11 cellular contexts compared by ENCODE assay signal in the genomic region with DNA sequence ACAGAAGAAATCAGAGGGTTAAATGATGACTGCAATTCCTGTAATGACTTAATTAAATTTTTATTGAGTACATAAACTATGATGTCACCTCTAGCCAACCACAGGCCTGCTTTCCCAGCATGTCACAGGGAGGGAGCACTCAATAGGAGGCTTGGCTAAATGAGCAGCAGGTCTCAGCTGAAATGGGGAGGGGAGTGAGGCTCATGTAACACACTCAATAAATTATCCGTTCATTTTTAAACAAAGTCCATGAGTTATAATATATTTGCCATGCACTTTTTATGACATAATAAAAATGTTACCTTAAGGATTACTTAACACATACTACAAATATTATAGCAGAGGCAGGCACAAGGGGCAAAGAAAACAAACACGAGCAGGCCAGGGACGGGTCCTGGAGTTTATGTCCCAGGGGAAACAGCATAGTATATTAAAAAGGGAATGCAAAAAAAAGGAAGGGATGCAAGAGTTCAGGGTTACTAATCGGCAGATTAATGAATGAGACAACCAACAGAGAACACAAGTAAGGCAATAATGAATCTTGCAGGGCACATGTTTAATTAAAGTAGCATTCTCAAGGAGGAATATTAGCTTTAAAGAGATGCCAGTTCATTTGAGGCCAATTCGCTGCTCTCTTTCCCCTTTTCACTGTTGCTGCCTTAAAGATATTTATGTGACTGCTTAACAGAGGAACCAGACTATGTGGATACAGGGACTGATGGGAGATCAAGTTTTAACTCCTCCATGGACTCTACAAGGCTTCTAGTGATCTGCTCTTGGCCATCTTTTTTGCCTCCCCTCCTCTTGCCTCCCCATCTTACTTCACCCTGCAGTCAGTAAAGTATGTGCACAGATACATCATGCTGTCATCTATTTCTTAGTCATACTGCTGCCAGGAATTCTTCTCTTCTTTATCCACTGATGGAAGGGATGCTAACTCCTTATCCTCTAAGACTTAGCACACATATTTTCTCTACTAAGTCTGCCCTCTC. TPM values are rescaled to one million over a fixed set of nuclear protein-coding genes. Genes with fewer than 3 reads are reported as not detected.
DNase-seq lines count a peak whose midpoint lies in the region; ATAC-seq, FAIRE-seq and TF ChIP-seq lines count a peak whose summit lies in the region.
"Had no signal": no experiment of that assay in that cellular context is flagged by ENCODE, and none has a peak within 500 bp of the region (broad histone marks: within the 10 kb centered on the region; RNA-seq: fewer than 3 reads in every experiment).

No MANE protein-coding gene starts in this region.

- no peak for ATAC-seq in GM18858 (IDR thresholded peaks at IDR 0.05; ENCODE audit: unreplicated experiment)
- ATAC-seq in HG03159 (IDR thresholded peaks at IDR 0.05; ENCODE audit: unreplicated experiment), result no peak
- ATAC-seq: natural killer cell treated with Interleukin-12 subunit alpha and Interleukin-12 subunit beta and Interleukin-15 and Interleukin-18, amount 100 ng/mL, for 72 hours had no signal

- DNase-seq in activated naive CD8-positive, alpha-beta T cell treated with anti-CD3 and anti-CD28 coated beads for 36 hours, result no peak
- DNase-seq in kidney, result no peak
- DNase-seq in thyroid gland, result no peak
- DNase-seq in activated CD4-positive, CD25-positive, alpha-beta regulatory T cell treated with anti-CD3 and anti-CD28 coated beads, Interleukin-2, amount 50 U/mL, for 72 hours, result no peak
- DNase-seq: SIG-M5 had no signal

- peaks cover 0 to 4% of the 10 kb centered on the region in 2 donors for H3K36me3 ChIP-seq in kidney (ENCODE audit: control insufficient read depth in 1 of 2, insufficient read depth in 2 of 2, low read length in 2 of 2)
- no peaks in the 10 kb centered on the region for H3K36me3 ChIP-seq in thyroid gland

- no peak overlapping the region for H3K4me3 ChIP-seq in kidney (ENCODE audit: low read length in 2 of 2)
- H3K4me3 ChIP-seq in thyroid gland (replicated peaks in 1 of 3), result no peak overlapping the region
- H3K4me3 ChIP-seq: BLaER1 had no signal

- H3K27ac ChIP-seq in VCaP (peak overlapping the region; percentile 50; the same call in 1 of the 2 replicates), kidney (ENCODE audit: low read depth in 2 of 2, low read length in 2 of 2) (peak overlapping the region; percentile 10 to 71), thyroid gland (peak overlapping the region in 1 of 3 donors; percentile 95)
- H3K27ac ChIP-seq: BLaER1 had no signal

- no peaks in the 10 kb centered on the region for H3K27me3 ChIP-seq in thyroid gland
- H3K27me3 ChIP-seq: BLaER1 had no signal

- FAIRE-seq in kidney (lab: Jason Lieb, UNC), result no peak

- H3K4me1 ChIP-seq in kidney (ENCODE audit: control insufficient read depth in 1 of 2, insufficient read depth in 1 of 2, low read depth in 1 of 2, low read length in 2 of 2) (peaks cover 7 to 20% of the 10 kb centered on the region in 2 donors), thyroid gland (peaks cover 34 to 40% of the 10 kb centered on the region in 2 donors)
- H3K4me1 ChIP-seq: BLaER1 had no signal

- H3K27ac Mint-ChIP-seq in activated naive CD8-positive, alpha-beta T cell, result peak overlapping the region; percentile 24
- no peak overlapping the region for H3K27ac Mint-ChIP-seq in activated naive CD8-positive, alpha-beta T cell treated with anti-CD3 and anti-CD28 coated beads for 36 hours
- H3K27ac Mint-ChIP-seq: natural killer cell treated with Interleukin-12 subunit alpha and Interleukin-12 subunit beta and Interleukin-15 and Interleukin-18, amount 100 ng/mL, for 72 hours had no signal

- TF ChIP-seq CTCF in VCaP (conservative IDR thresholded peaks at IDR 0.05), result no peak
- TF ChIP-seq CTCF in kidney (IDR thresholded peaks at IDR 0.05; ENCODE audit: borderline replicate concordance, extremely low read depth, insufficient read depth), result no peak
- no peak for TF ChIP-seq CTCF in thyroid gland (IDR thresholded peaks at IDR 0.05)

- H3K9me3 Mint-ChIP-seq in activated naive CD8-positive, alpha-beta T cell (ENCODE audit: low read depth), result no peaks in the 10 kb centered on the region
- no peaks in the 10 kb centered on the region for H3K9me3 Mint-ChIP-seq in activated naive CD8-positive, alpha-beta T cell treated with anti-CD3 and anti-CD28 coated beads for 36 hours
- H3K9me3 Mint-ChIP-seq: natural killer cell treated with Interleukin-12 subunit alpha and Interleukin-12 subunit beta and Interleukin-15 and Interleukin-18, amount 100 ng/mL, for 72 hours had no signal

- no peaks in the 10 kb centered on the region for H3K27me3 Mint-ChIP-seq in activated naive CD8-positive, alpha-beta T cell
- no peaks in the 10 kb centered on the region for H3K27me3 Mint-ChIP-seq in activated naive CD8-positive, alpha-beta T cell treated with anti-CD3 and anti-CD28 coated beads for 36 hours
- H3K27me3 Mint-ChIP-seq: natural killer cell treated with Interleukin-12 subunit alpha and Interleukin-12 subunit beta and Interleukin-15 and Interleukin-18, amount 100 ng/mL, for 72 hours had no signal

- H3K9ac ChIP-seq in kidney (ENCODE audit: low read length in 2 of 2), result no peak overlapping the region
- H3K9ac ChIP-seq: BLaER1 had no signal

- H3K4me3 Mint-ChIP-seq in activated naive CD8-positive, alpha-beta T cell, result no peak overlapping the region
- H3K4me3 Mint-ChIP-seq in activated naive CD8-positive, alpha-beta T cell treated with anti-CD3 and anti-CD28 coated beads for 36 hours, result no peak overlapping the region
- H3K4me3 Mint-ChIP-seq: natural killer cell treated with Interleukin-12 subunit alpha and Interleukin-12 subunit beta and Interleukin-15 and Interleukin-18, amount 100 ng/mL, for 72 hours had no signal

- no peak for TF ChIP-seq POLR2A in thyroid gland (IDR thresholded peaks at IDR 0.05)

- H3K36me3 Mint-ChIP-seq in activated naive CD8-positive, alpha-beta T cell, result no peaks in the 10 kb centered on the region
- peaks cover 4% of the 10 kb centered on the region for H3K36me3 Mint-ChIP-seq in activated naive CD8-positive, alpha-beta T cell treated with anti-CD3 and anti-CD28 coated beads for 36 hours
- H3K36me3 Mint-ChIP-seq: natural killer cell treated with Interleukin-12 subunit alpha and Interleukin-12 subunit beta and Interleukin-15 and Interleukin-18, amount 100 ng/mL, for 72 hours had no signal

- H3K4me1 Mint-ChIP-seq in activated naive CD8-positive, alpha-beta T cell (ENCODE audit: low read depth), result peaks cover 16% of the 10 kb centered on the region
- H3K4me1 Mint-ChIP-seq in activated naive CD8-positive, alpha-beta T cell treated with anti-CD3 and anti-CD28 coated beads for 36 hours, result peaks cover 31% of the 10 kb centered on the region

- H3K9me3 ChIP-seq in kidney (ENCODE audit: control insufficient read depth in 1 of 2, low read length in 2 of 2), result no peaks in the 10 kb centered on the region
- no peaks in the 10 kb centered on the region for H3K9me3 ChIP-seq in thyroid gland
- H3K9me3 ChIP-seq: BLaER1 had no signal

- intact Hi-C loops in kidney (cut with DNase I) (no loop called here), thyroid gland (cut with DNase I) (no loop called here)

- WGBS in thyroid gland, 2 donors, result 49 to 53% methylated on average over 5 of the region's 5 CpGs

RNA-seq across cellular contexts. Expression of gene FAM83C, which starts 27.3 kb away (rescaled TPM):
- not detected for total RNA-seq in activated naive CD8-positive, alpha-beta T cell treated with anti-CD3 and anti-CD28 coated beads for 36 hours
- not detected for total RNA-seq in kidney
- polyA plus RNA-seq in kidney (ENCODE audit: insufficient read depth, low read depth, low replicate concordance), result not detected
- not detected for total RNA-seq in thyroid gland

RNA-seq across cellular contexts. Expression of gene EIF6, which starts 34.9 kb away (rescaled TPM):
- total RNA-seq in activated naive CD8-positive, alpha-beta T cell treated with anti-CD3 and anti-CD28 coated beads for 36 hours, result 100 to 1,000 TPM; 172 to 179 TPM
- total RNA-seq in kidney (114 TPM), thyroid gland (10 to 100 TPM; 30.3 to 94.2 (median 65.7) TPM)
- 254 TPM for polyA plus RNA-seq in kidney (ENCODE audit: insufficient read depth, low read depth, low replicate concordance)

RNA-seq across cellular contexts. Expression of gene MMP24OS, which starts 41.6 kb away (rescaled TPM):
- total RNA-seq in activated naive CD8-positive, alpha-beta T cell treated with anti-CD3 and anti-CD28 coated beads for 36 hours, result 10 to 100 TPM; 27.2 to 27.4 TPM
- total RNA-seq in kidney, result 127 TPM
- polyA plus RNA-seq in kidney (ENCODE audit: insufficient read depth, low read depth, low replicate concordance), result 248 TPM
- 10 to 100 TPM; 18.3 to 40.3 (median 28.8) TPM for total RNA-seq in thyroid gland
